8 cellular contexts compared by ENCODE assay signal in genomic region chr1:175191654-175192053, GRCh38. TPM values are rescaled to one million over a fixed set of nuclear protein-coding genes. Genes with fewer than 3 reads are reported as not detected.
A peak's percentile ranks its signal among the peaks of the same experiment; 100 is the strongest.
DNase-seq lines count a peak whose midpoint lies in the region; ATAC-seq, FAIRE-seq and TF ChIP-seq lines count a peak whose summit lies in the region.

No MANE protein-coding gene starts in this region.

- FAIRE-seq in D721Med (lab: Jason Lieb, UNC), result no peak

- TF ChIP-seq CTCF in KMS-11 (conservative IDR thresholded peaks at IDR 0.05; ENCODE audit: low read depth, low read length) (no peak), kidney epithelial cell (IDR thresholded peaks at IDR 0.05; ENCODE audit: insufficient read depth, low read length, poor library complexity, severe bottlenecking) (no peak), D721Med (IDR thresholded peaks at IDR 0.05; ENCODE audit: insufficient read depth, missing control alignments) (no peak)

- peak; percentile 17 to 20 for DNase-seq in activated CD4-positive, alpha-beta T cell treated with anti-CD3 and anti-CD28 coated beads for 4 hours
- no peak for DNase-seq in activated CD4-positive, alpha-beta T cell treated with anti-CD3 and anti-CD28 coated beads, Interleukin-2, amount 50 U/mL, for 1 hour
- DNase-seq in activated naive CD8-positive, alpha-beta T cell treated with anti-CD3 and anti-CD28 coated beads, Interleukin-2, amount 50 U/mL, for 24 hours, result no peak
- DNase-seq in kidney epithelial cell (ENCODE audit: low read depth), result no peak
- DNase-seq in stimulated activated naive B cell treated with anti-CD40 and anti-IgM and Interleukin-4, amounts not matched to agents 10 μg/mL and 1 μg/mL and 100 μg/mL, for 72 hours, result no peak
- no peak for DNase-seq in D721Med (ENCODE audit: insufficient read length, low spot score)

- peaks cover 20% of the 10 kb centered on the region; the same call in 1 of the 2 replicates for H3K79me2 ChIP-seq in KMS-11 (ENCODE audit: insufficient read depth, low read depth)

- H3K4me1 ChIP-seq in KMS-11 (ENCODE audit: low read depth, poor library complexity, severe bottlenecking), result peaks cover 26% of the 10 kb centered on the region

- peak overlapping the region; percentile 52 for H3K27ac ChIP-seq in KMS-11

- peak overlapping the region; percentile 63 for H3K27ac Mint-ChIP-seq in activated naive CD8-positive, alpha-beta T cell treated with anti-CD3 and anti-CD28 coated beads, Interleukin-2, amount 50 U/mL, for 24 hours
- peak overlapping the region; percentile 82 for H3K27ac Mint-ChIP-seq in stimulated activated naive B cell treated with anti-CD40 and anti-IgM and Interleukin-4, amounts not matched to agents 10 μg/mL and 1 μg/mL and 100 μg/mL, for 72 hours

- H3K9ac ChIP-seq in KMS-11, result peak overlapping the region; percentile 65; the same call in 1 of the 2 replicates

- H4K20me1 ChIP-seq in KMS-11 (ENCODE audit: insufficient read depth), result no peaks in the 10 kb centered on the region

- peaks cover 66% of the 10 kb centered on the region for H3K4me1 Mint-ChIP-seq in activated naive CD8-positive, alpha-beta T cell treated with anti-CD3 and anti-CD28 coated beads, Interleukin-2, amount 50 U/mL, for 24 hours
- peaks cover 71 to 85% of the 10 kb centered on the region in 2 donors for H3K4me1 Mint-ChIP-seq in stimulated activated naive B cell treated with anti-CD40 and anti-IgM and Interleukin-4, amounts not matched to agents 10 μg/mL and 1 μg/mL and 100 μg/mL, for 72 hours

- peak overlapping the region; percentile 93 for H2AFZ ChIP-seq in KMS-11 (ENCODE audit: low read depth)

- H3K4me3 Mint-ChIP-seq in activated naive CD8-positive, alpha-beta T cell treated with anti-CD3 and anti-CD28 coated beads, Interleukin-2, amount 50 U/mL, for 24 hours, result peak overlapping the region; percentile 97
- peak overlapping the region; percentile 96 to 99 for H3K4me3 Mint-ChIP-seq in stimulated activated naive B cell treated with anti-CD40 and anti-IgM and Interleukin-4, amounts not matched to agents 10 μg/mL and 1 μg/mL and 100 μg/mL, for 72 hours

- no peaks in the 10 kb centered on the region for H3K9me3 Mint-ChIP-seq in activated naive CD8-positive, alpha-beta T cell treated with anti-CD3 and anti-CD28 coated beads, Interleukin-2, amount 50 U/mL, for 24 hours
- H3K9me3 Mint-ChIP-seq in stimulated activated naive B cell treated with anti-CD40 and anti-IgM and Interleukin-4, amounts not matched to agents 10 μg/mL and 1 μg/mL and 100 μg/mL, for 72 hours, result no peaks in the 10 kb centered on the region

- H3K36me3 ChIP-seq in KMS-11 (ENCODE audit: insufficient read depth) (no peaks in the 10 kb centered on the region), kidney epithelial cell (ENCODE audit: control insufficient read depth, insufficient read depth, low read length) (no peaks in the 10 kb centered on the region)

- H3K27me3 Mint-ChIP-seq in activated naive CD8-positive, alpha-beta T cell treated with anti-CD3 and anti-CD28 coated beads, Interleukin-2, amount 50 U/mL, for 24 hours, result no peaks in the 10 kb centered on the region
- H3K27me3 Mint-ChIP-seq in stimulated activated naive B cell treated with anti-CD40 and anti-IgM and Interleukin-4, amounts not matched to agents 10 μg/mL and 1 μg/mL and 100 μg/mL, for 72 hours, result no peaks in the 10 kb centered on the region

- H3K27me3 ChIP-seq in KMS-11 (ENCODE audit: insufficient read depth, low read depth), result no peaks in the 10 kb centered on the region
- H3K27me3 ChIP-seq in kidney epithelial cell (ENCODE audit: control insufficient read depth, insufficient read depth, low read length), result no peaks in the 10 kb centered on the region

- peak overlapping the region; percentile 96 for H3K4me2 ChIP-seq in KMS-11

- ATAC-seq in activated naive CD8-positive, alpha-beta T cell treated with anti-CD3 and anti-CD28 coated beads, Interleukin-2, amount 50 U/mL, for 24 hours, result no peak
- ATAC-seq in stimulated activated naive B cell treated with anti-CD40 and anti-IgM and Interleukin-4, amounts not matched to agents 10 μg/mL and 1 μg/mL and 100 μg/mL, for 72 hours (replicated peaks), result no peak
- no peak for ATAC-seq in HG03095 (IDR thresholded peaks at IDR 0.05; ENCODE audit: unreplicated experiment)

- H3K36me3 Mint-ChIP-seq in activated naive CD8-positive, alpha-beta T cell treated with anti-CD3 and anti-CD28 coated beads, Interleukin-2, amount 50 U/mL, for 24 hours (ENCODE audit: low read depth), result peaks cover 20% of the 10 kb centered on the region
- H3K36me3 Mint-ChIP-seq in stimulated activated naive B cell treated with anti-CD40 and anti-IgM and Interleukin-4, amounts not matched to agents 10 μg/mL and 1 μg/mL and 100 μg/mL, for 72 hours, result peaks cover 38% of the 10 kb centered on the region in 2 donors

- H3K4me3 ChIP-seq in KMS-11 (IDR thresholded peaks at IDR 0.05; ENCODE audit: insufficient read depth, low read depth, low read length) (peak overlapping the region; percentile 95), kidney epithelial cell (ENCODE audit: low read depth, low read length) (peak overlapping the region; percentile 62)

RNA-seq across cellular contexts. Expression of gene KIAA0040, which starts 0.9 kb away (rescaled TPM):
- total RNA-seq in kidney epithelial cell, result 9.7 and 15.7 TPM in 2 replicates

Comparison
In these comparisons a context has a peak if more than half of its experiments do, and no peak if none do; other contexts are left out.
1. DNase-seq: peak in activated CD4-positive, alpha-beta T cell treated with anti-CD3 and anti-CD28 coated beads for 4 hours (2 of 2); none in activated CD4-positive, alpha-beta T cell treated with anti-CD3 and anti-CD28 coated beads, Interleukin-2, amount 50 U/mL, for 1 hour (single experiment), activated naive CD8-positive, alpha-beta T cell treated with anti-CD3 and anti-CD28 coated beads, Interleukin-2, amount 50 U/mL, for 24 hours (single experiment), kidney epithelial cell (single experiment), stimulated activated naive B cell treated with anti-CD40 and anti-IgM and Interleukin-4, amounts not matched to agents 10 μg/mL and 1 μg/mL and 100 μg/mL, for 72 hours (single experiment) and D721Med (single experiment).